1 cellular context compared by ENCODE assay signal in the genomic region with DNA sequence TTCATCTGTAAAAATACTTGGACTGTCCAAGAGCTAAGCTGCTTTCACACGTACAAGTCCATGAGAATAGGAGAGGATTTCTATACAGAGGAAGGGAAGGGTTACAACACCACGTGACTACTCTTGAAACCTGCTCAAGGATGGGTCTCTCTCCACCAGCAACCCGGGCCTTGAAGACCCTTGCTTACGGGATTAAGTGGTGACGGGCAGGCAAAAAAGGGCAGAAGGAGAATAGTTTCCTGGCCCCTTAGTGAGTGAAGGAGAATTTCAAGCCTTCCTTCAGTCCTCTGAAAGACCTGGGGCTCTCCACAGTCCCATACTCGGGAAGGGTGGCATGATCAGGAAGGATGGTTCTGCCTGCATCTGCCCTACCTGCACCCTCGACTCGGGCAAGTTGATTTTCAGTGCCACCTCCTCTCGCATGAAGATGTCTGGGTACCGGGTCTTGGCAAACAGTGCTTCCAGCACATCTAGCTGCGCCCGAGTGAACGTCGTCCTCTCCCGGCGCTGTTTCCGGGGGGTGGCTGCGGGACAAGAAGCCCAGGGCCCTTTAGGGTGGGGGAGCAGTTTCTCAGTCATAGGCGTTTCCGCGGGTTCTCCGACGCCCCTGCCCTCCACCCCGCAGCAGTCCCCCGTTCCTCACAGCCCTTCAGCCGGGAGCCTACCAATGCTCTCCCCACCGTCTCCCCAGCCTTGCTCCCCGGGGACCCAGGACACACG.
A peak's percentile ranks its signal among the peaks of the same experiment; 100 is the strongest.
TF ChIP-seq lines count a peak whose summit lies in the region.

No MANE protein-coding gene starts in this region.

TF ChIP-seq in K562, 482 proteins besides CTCF, POLR2A, EP300 and RAD21:
- TF ChIP-seq, protein P1, sequence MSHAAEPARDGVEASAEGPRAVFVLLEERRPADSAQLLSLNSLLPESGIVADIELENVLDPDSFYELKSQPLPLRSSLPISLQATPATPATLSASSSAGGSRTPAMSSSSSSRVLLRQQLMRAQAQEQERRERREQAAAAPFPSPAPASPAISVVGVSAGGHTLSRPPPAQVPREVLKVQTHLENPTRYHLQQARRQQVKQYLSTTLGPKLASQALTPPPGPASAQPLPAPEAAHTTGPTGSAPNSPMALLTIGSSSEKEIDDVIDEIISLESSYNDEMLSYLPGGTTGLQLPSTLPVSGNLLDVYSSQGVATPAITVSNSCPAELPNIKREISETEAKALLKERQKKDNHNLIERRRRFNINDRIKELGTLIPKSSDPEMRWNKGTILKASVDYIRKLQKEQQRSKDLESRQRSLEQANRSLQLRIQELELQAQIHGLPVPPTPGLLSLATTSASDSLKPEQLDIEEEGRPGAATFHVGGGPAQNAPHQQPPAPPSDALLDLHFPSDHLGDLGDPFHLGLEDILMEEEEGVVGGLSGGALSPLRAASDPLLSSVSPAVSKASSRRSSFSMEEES (CRISPR knock-in tag; IDR thresholded peaks at IDR 0.05), result 0 out of 2 replicates have a peak, but pooled peaks have one; percentile 6
- TF ChIP-seq FOXP1 (CRISPR knock-in tag; IDR thresholded peaks at IDR 0.05), result no peak
- TF ChIP-seq BRCA1 (IDR thresholded peaks at IDR 0.05), result no peak
- no peak for TF ChIP-seq BRCA1 (CRISPR knock-in tag; IDR thresholded peaks at IDR 0.05)
- TF ChIP-seq SMARCA5 (IDR thresholded peaks at IDR 0.05), result no peak
- TF ChIP-seq, protein P2, sequence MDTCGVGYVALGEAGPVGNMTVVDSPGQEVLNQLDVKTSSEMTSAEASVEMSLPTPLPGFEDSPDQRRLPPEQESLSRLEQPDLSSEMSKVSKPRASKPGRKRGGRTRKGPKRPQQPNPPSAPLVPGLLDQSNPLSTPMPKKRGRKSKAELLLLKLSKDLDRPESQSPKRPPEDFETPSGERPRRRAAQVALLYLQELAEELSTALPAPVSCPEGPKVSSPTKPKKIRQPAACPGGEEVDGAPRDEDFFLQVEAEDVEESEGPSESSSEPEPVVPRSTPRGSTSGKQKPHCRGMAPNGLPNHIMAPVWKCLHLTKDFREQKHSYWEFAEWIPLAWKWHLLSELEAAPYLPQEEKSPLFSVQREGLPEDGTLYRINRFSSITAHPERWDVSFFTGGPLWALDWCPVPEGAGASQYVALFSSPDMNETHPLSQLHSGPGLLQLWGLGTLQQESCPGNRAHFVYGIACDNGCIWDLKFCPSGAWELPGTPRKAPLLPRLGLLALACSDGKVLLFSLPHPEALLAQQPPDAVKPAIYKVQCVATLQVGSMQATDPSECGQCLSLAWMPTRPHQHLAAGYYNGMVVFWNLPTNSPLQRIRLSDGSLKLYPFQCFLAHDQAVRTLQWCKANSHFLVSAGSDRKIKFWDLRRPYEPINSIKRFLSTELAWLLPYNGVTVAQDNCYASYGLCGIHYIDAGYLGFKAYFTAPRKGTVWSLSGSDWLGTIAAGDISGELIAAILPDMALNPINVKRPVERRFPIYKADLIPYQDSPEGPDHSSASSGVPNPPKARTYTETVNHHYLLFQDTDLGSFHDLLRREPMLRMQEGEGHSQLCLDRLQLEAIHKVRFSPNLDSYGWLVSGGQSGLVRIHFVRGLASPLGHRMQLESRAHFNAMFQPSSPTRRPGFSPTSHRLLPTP (IDR thresholded peaks at IDR 0.05; ENCODE audit: borderline replicate concordance, extremely low read depth, insufficient read length), result no peak
